In genomic region chr10:130792096-130792845, GRCh38 we compare ENCODE assay signal across 26 cellular contexts.
"Had no signal": no experiment of that assay in that cellular context is flagged by ENCODE, and none has a peak within 500 bp of the region (broad histone marks: within the 10 kb centered on the region; RNA-seq: fewer than 3 reads in every experiment).

No MANE protein-coding gene starts in this region.

- H3K27me3 ChIP-seq: neural progenitor cell, neutrophil, ovary, right lobe of liver, sigmoid colon, thyroid gland, tibial nerve, upper lobe of left lung, vagina had no signal

- H3K9ac ChIP-seq: neural progenitor cell, parathyroid adenoma had no signal

- H3K4me1 ChIP-seq: neural progenitor cell, psoas muscle, right lobe of liver, sigmoid colon, stomach, thyroid gland, tibial nerve, upper lobe of left lung, vagina had no signal

- H3K4me3 ChIP-seq: neural progenitor cell, ovary, psoas muscle, right lobe of liver, sigmoid colon, stomach, thoracic aorta, thyroid gland, tibial nerve, upper lobe of left lung, vagina had no signal

- DNase-seq: natural killer cell; nucleus accumbens; ovary; psoas muscle; sigmoid colon; small intestine; stimulated activated CD4-positive, alpha-beta T cell treated with anti-CD3 and anti-CD28 coated beads, Interleukin-15, amount 100 ng/mL, for 24 hours; stimulated activated CD4-positive, alpha-beta T cell treated with anti-CD3 and anti-CD28 coated beads, Interleukin-2, amount 100 ng/mL, for 24 hours; stimulated activated CD4-positive, alpha-beta T cell treated with anti-CD3 and anti-CD28 coated beads, Interleukin-2, amount 100 ng/mL, for 48 hours; stimulated activated CD4-positive, alpha-beta T cell treated with anti-CD3 and anti-CD28 coated beads, Interleukin-4, amount 100 ng/mL, for 24 hours; stimulated activated naive B cell treated with anti-CD40 and anti-IgM and Interleukin-4, amounts not matched to agents 10 μg/mL and 1 μg/mL and 100 μg/mL, for 72 hours; stimulated activated naive CD4-positive, alpha-beta T cell treated with Interleukin-2 at 50 U/mL for 16 hours; stomach; thyroid gland; trophoblast cell; upper lobe of left lung had no signal

- FAIRE-seq: small intestine, urothelium cell line had no signal

- H2AFZ ChIP-seq: neural progenitor cell, parathyroid adenoma had no signal

- H3K36me3 ChIP-seq: neural progenitor cell, neutrophil, ovary, right lobe of liver, sigmoid colon, stomach, thoracic aorta, thyroid gland, tibial nerve, upper lobe of left lung, vagina had no signal

- ATAC-seq: natural killer cell; psoas muscle; right cardiac atrium; right lobe of liver; stimulated activated effector memory CD8-positive, alpha-beta T cell treated with anti-CD3 and anti-CD28 coated beads, Interleukin-12 subunit alpha, Interleukin-12 subunit beta, amount 100 ng/mL, for 72 hours; stimulated activated naive B cell treated with anti-CD40 and anti-IgM and Interleukin-4, amounts not matched to agents 10 μg/mL and 1 μg/mL and 100 μg/mL, for 72 hours had no signal

- H3K4me2 ChIP-seq: neural progenitor cell had no signal

- H3K9me3 ChIP-seq: neutrophil, psoas muscle, right lobe of liver, sigmoid colon, thoracic aorta, thyroid gland, upper lobe of left lung, vagina had no signal

- H3K27ac ChIP-seq: neural progenitor cell, neutrophil, ovary, parathyroid adenoma, psoas muscle, right lobe of liver, sigmoid colon, stomach, thoracic aorta, thyroid gland, tibial nerve, upper lobe of left lung, vagina had no signal
